Comparison of ENCODE assay signal across 13 cellular contexts in genomic region chr2:168565112-168565511, GRCh38.
A peak's percentile ranks its signal among the peaks of the same experiment; 100 is the strongest.
DNase-seq lines count a peak whose midpoint lies in the region; ATAC-seq, FAIRE-seq and TF ChIP-seq lines count a peak whose summit lies in the region.
"Had no signal": no experiment of that assay in that cellular context is flagged by ENCODE, and none has a peak within 500 bp of the region (broad histone marks: within the 10 kb centered on the region; RNA-seq: fewer than 3 reads in every experiment).

No MANE protein-coding gene starts in this region.

- H3K4me3 ChIP-seq in ACC112 (ENCODE audit: low read depth, low read length), result no peak overlapping the region
- H3K4me3 ChIP-seq in coronary artery, result no peak overlapping the region
- H3K4me3 ChIP-seq: SK-N-MC had no signal

- no peak for DNase-seq in GM12892 (ENCODE audit: insufficient read length)
- DNase-seq in activated naive CD4-positive, alpha-beta T cell treated with anti-CD3 and anti-CD28 coated beads, Interleukin-2, amount 50 U/mL, for 72 hours (ENCODE audit: low spot score in 2 of 2), result no peak
- DNase-seq in glomerular visceral epithelial cell (ENCODE audit: extremely low spot score), result peak; percentile 54
- no peak for DNase-seq in islet precursor cell
- DNase-seq in coronary artery (ENCODE audit: low spot score), result no peak
- DNase-seq in NK-92 treated with Interleukin-12 subunit alpha and Interleukin-12 subunit beta, amount 100 ng/mL, for 24 hours (lab: John Stamatoyannopoulos, UW), result no peak
- no peak for DNase-seq in NCI-H1417 (lab: John Stamatoyannopoulos, UW)
- DNase-seq: CD4-positive, alpha-beta T cell; NCI-H146; stimulated activated CD4-positive, alpha-beta T cell treated with anti-CD3 and anti-CD28 coated beads, Interleukin-2, amount 100 ng/mL, for 24 hours had no signal

- H3K27ac ChIP-seq in ACC112 (ENCODE audit: low read depth, low read length) (peak overlapping the region; percentile 80), coronary artery (no peak overlapping the region)
- H3K27ac ChIP-seq: SK-N-MC had no signal

- ATAC-seq in activated naive CD4-positive, alpha-beta T cell treated with anti-CD3 and anti-CD28 coated beads, Interleukin-2, amount 50 U/mL, for 72 hours, result peak; percentile 13 to 26
- ATAC-seq: activated T-helper 17 cell treated with anti-CD3 and anti-CD28 coated beads, Interleukin-2, amount 50 U/mL, for 72 hours had no signal

- H3K27ac Mint-ChIP-seq in activated naive CD4-positive, alpha-beta T cell treated with anti-CD3 and anti-CD28 coated beads, Interleukin-2, amount 50 U/mL, for 72 hours, result no peak overlapping the region
- H3K27ac Mint-ChIP-seq: activated T-helper 17 cell treated with anti-CD3 and anti-CD28 coated beads, Interleukin-2, amount 50 U/mL, for 72 hours; CD4-positive, alpha-beta T cell had no signal

- H3K79me2 ChIP-seq in ACC112 (ENCODE audit: control insufficient read depth, insufficient read depth, low read length, unreplicated experiment), result peaks cover 11% of the 10 kb centered on the region

- no peak for TF ChIP-seq POLR2A in GM12892 (IDR thresholded peaks at IDR 0.05; ENCODE audit: low read depth, low read length)

- peaks cover 13% of the 10 kb centered on the region for H3K4me1 ChIP-seq in ACC112 (ENCODE audit: control insufficient read depth, insufficient read depth, low read length, unreplicated experiment)

- peak; percentile 21 for FAIRE-seq in GM12892 (lab: Jason Lieb, UNC)

- H3K27me3 ChIP-seq in ACC112 (ENCODE audit: insufficient read depth, low read length), result no peaks in the 10 kb centered on the region

- H3K36me3 Mint-ChIP-seq in activated naive CD4-positive, alpha-beta T cell treated with anti-CD3 and anti-CD28 coated beads, Interleukin-2, amount 50 U/mL, for 72 hours, result peaks cover 31 to 36% of the 10 kb centered on the region in 2 donors

- H3K9me3 Mint-ChIP-seq in activated naive CD4-positive, alpha-beta T cell treated with anti-CD3 and anti-CD28 coated beads, Interleukin-2, amount 50 U/mL, for 72 hours, result peaks cover 2 to 3% of the 10 kb centered on the region in 2 donors
- H3K9me3 Mint-ChIP-seq: activated T-helper 17 cell treated with anti-CD3 and anti-CD28 coated beads, Interleukin-2, amount 50 U/mL, for 72 hours; CD4-positive, alpha-beta T cell had no signal

- no peak overlapping the region for H2AFZ ChIP-seq in ACC112 (ENCODE audit: low read length, unreplicated experiment)

- H3K36me3 ChIP-seq in ACC112 (ENCODE audit: insufficient read depth, low read length), result no peaks in the 10 kb centered on the region; the same call in 1 of the 2 replicates

- TF ChIP-seq CTCF in coronary artery (IDR thresholded peaks at IDR 0.05), result no peak
